In the genomic region with DNA sequence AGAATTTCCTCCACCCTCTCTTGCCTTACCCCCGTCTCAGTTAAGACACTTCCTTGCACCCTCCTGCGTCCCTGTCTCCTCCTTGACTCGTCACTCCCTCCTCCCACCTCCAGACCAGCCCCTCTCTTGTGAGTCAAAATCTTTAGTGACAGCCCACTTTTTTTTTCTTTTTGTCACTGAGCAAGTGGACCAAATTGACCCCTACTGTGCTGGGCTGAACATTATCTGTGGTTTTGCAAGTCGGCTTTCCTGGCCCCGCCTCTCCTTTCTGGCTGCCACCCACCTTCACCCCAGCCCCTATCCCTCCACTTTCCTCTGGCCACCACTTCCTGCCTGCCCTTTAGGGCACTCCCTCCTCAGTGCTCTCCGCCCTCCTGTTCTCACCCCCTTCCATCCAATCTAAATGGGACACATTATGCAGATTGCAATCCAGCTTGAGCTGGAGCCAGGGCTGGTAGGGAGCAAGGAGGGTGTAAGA, we compare ENCODE assay signal across 10 cellular contexts. TPM values are rescaled to one million over a fixed set of nuclear protein-coding genes. Genes with fewer than 3 reads are reported as not detected.
DNase-seq lines count a peak whose midpoint lies in the region; ATAC-seq and TF ChIP-seq lines count a peak whose summit lies in the region.
"Had no signal": no experiment of that assay in that cellular context is flagged by ENCODE, and none has a peak within 500 bp of the region (broad histone marks: within the 10 kb centered on the region; RNA-seq: fewer than 3 reads in every experiment).

A gene (minus strand): TSS at position 47 of the 478 bp plus-strand sequence. CDS start 246 bp downstream, outside the sequence.

- H3K4me3 ChIP-seq in coronary artery (peak within 1 kb of the TSS; percentile 32), left lung (peak within 1 kb of the TSS; percentile 3 to 14), spleen (peak within 1 kb of the TSS; percentile 31 to 70 (median 48))
- H3K4me3 ChIP-seq: Peyer's patch had no signal

- no peaks in the 10 kb centered on the region for H3K9me3 Mint-ChIP-seq in activated CD8-positive, alpha-beta T cell treated with anti-CD3 and anti-CD28 coated beads for 36 hours
- no peaks in the 10 kb centered on the region for H3K9me3 Mint-ChIP-seq in activated CD8-positive, alpha-beta T cell treated with anti-CD3 and anti-CD28 coated beads, Interleukin-2, amount 10 ng/mL, durations not matched to agents 7 days and 5 days (ENCODE audit: insufficient read depth)
- H3K9me3 Mint-ChIP-seq in glutamatergic neuron (ENCODE audit: unreplicated experiment) = peaks cover 9% of the 10 kb centered on the region
- H3K9me3 Mint-ChIP-seq in activated CD4-positive, alpha-beta T cell treated with anti-CD3 and anti-CD28 coated beads, Interleukin-2, amount 10 ng/mL, durations not matched to agents 24 days and 14 days = no peaks in the 10 kb centered on the region

- H3K27me3 ChIP-seq in left lung = peaks cover 0 to 64% of the 10 kb centered on the region in 2 donors
- peaks cover 0 to 78% (median 0%) of the 10 kb centered on the region in 7 donors for H3K27me3 ChIP-seq in spleen (replicated peaks in 1 of 7)
- H3K27me3 ChIP-seq: Peyer's patch had no signal

- peak within 1 kb of the TSS in 1 of 2 donors; percentile 7 for H3K27ac ChIP-seq in coronary artery
- peak within 1 kb of the TSS; percentile 3 to 25 for H3K27ac ChIP-seq in left lung
- peak within 1 kb of the TSS; percentile 5 to 83 (median 78) for H3K27ac ChIP-seq in spleen

- no peaks in the 10 kb centered on the region for H3K9me3 ChIP-seq in left lung
- no peaks in the 10 kb centered on the region for H3K9me3 ChIP-seq in spleen
- H3K9me3 ChIP-seq: Peyer's patch had no signal

- WGBS in spleen, 5 donors = 2 to 7% (median 4%) methylated on average over 6 of the region's 6 CpGs

- intact Hi-C loops in activated CD8-positive, alpha-beta T cell treated with anti-CD3 and anti-CD28 coated beads for 36 hours (cut with micrococcal nuclease) = no loop called here
- intact Hi-C loops in left lung (cut with DNase I) (no loop called here), spleen (cut with DNase I; ENCODE audit: low total_unique reads) (no loop called here)
- intact Hi-C loops in activated CD4-positive, alpha-beta T cell treated with anti-CD3 and anti-CD28 coated beads, Interleukin-2, amount 10 ng/mL, durations not matched to agents 24 days and 14 days (cut with micrococcal nuclease) = no loop called here

- CTCF ChIA-PET in activated CD8-positive, alpha-beta T cell treated with anti-CD3 and anti-CD28 coated beads for 36 hours (lab: Charles Lee) = no interaction called here
- CTCF ChIA-PET in activated CD8-positive, alpha-beta T cell treated with anti-CD3 and anti-CD28 coated beads, Interleukin-2, amount 10 ng/mL, durations not matched to agents 7 days and 5 days (lab: Charles Lee) = no interaction called here

- TF ChIP-seq POLR2A in spleen (IDR thresholded peaks at IDR 0.05) = peak in 1 of 3 donors; percentile 19

- H3K27ac Mint-ChIP-seq in activated CD8-positive, alpha-beta T cell treated with anti-CD3 and anti-CD28 coated beads for 36 hours = no peak within 1 kb of the TSS
- H3K27ac Mint-ChIP-seq in activated CD8-positive, alpha-beta T cell treated with anti-CD3 and anti-CD28 coated beads, Interleukin-2, amount 10 ng/mL, durations not matched to agents 7 days and 5 days = no peak within 1 kb of the TSS
- H3K27ac Mint-ChIP-seq in glutamatergic neuron (ENCODE audit: unreplicated experiment) = no peak within 1 kb of the TSS
- no peak within 1 kb of the TSS for H3K27ac Mint-ChIP-seq in activated CD4-positive, alpha-beta T cell treated with anti-CD3 and anti-CD28 coated beads, Interleukin-2, amount 10 ng/mL, durations not matched to agents 24 days and 14 days

- POLR2A ChIA-PET in activated CD8-positive, alpha-beta T cell treated with anti-CD3 and anti-CD28 coated beads for 36 hours (lab: Charles Lee) = no interaction called here
- POLR2A ChIA-PET in activated CD8-positive, alpha-beta T cell treated with anti-CD3 and anti-CD28 coated beads, Interleukin-2, amount 10 ng/mL, durations not matched to agents 7 days and 5 days (lab: Charles Lee) = no interaction called here

- H3K4me1 Mint-ChIP-seq in activated CD8-positive, alpha-beta T cell treated with anti-CD3 and anti-CD28 coated beads for 36 hours (ENCODE audit: low read depth) = peaks cover 7% of the 10 kb centered on the region
- peaks cover 7% of the 10 kb centered on the region for H3K4me1 Mint-ChIP-seq in activated CD8-positive, alpha-beta T cell treated with anti-CD3 and anti-CD28 coated beads, Interleukin-2, amount 10 ng/mL, durations not matched to agents 7 days and 5 days (ENCODE audit: low read depth)
- peaks cover 29% of the 10 kb centered on the region for H3K4me1 Mint-ChIP-seq in glutamatergic neuron (ENCODE audit: low read depth, unreplicated experiment)
- peaks cover 2% of the 10 kb centered on the region for H3K4me1 Mint-ChIP-seq in activated CD4-positive, alpha-beta T cell treated with anti-CD3 and anti-CD28 coated beads, Interleukin-2, amount 10 ng/mL, durations not matched to agents 24 days and 14 days

- peak; percentile 4 for DNase-seq in activated CD8-positive, alpha-beta T cell treated with anti-CD3 and anti-CD28 coated beads for 36 hours
- no peak for DNase-seq in activated CD8-positive, alpha-beta T cell treated with anti-CD3 and anti-CD28 coated beads, Interleukin-2, amount 10 ng/mL, durations not matched to agents 7 days and 5 days
- DNase-seq in coronary artery (ENCODE audit: low spot score) = no peak
- DNase-seq in left lung = no peak
- no peak for DNase-seq in spleen
- DNase-seq in glutamatergic neuron = no peak
- DNase-seq in activated CD4-positive, alpha-beta T cell treated with anti-CD3 and anti-CD28 coated beads, Interleukin-2, amount 10 ng/mL, durations not matched to agents 24 days and 14 days = no peak
- DNase-seq in 8988T = no peak
- DNase-seq: DMS53, Peyer's patch had no signal

- H3K36me3 ChIP-seq in left lung (no peaks in the 10 kb centered on the region), spleen (no peaks in the 10 kb centered on the region)
- H3K36me3 ChIP-seq: Peyer's patch had no signal

- H3K4me1 ChIP-seq in left lung (no peaks in the 10 kb centered on the region), spleen (peaks cover 0 to 40% (median 17%) of the 10 kb centered on the region in 6 donors)
- H3K4me1 ChIP-seq: Peyer's patch had no signal

- peaks cover 44% of the 10 kb centered on the region for H3K27me3 Mint-ChIP-seq in activated CD8-positive, alpha-beta T cell treated with anti-CD3 and anti-CD28 coated beads for 36 hours
- H3K27me3 Mint-ChIP-seq in activated CD8-positive, alpha-beta T cell treated with anti-CD3 and anti-CD28 coated beads, Interleukin-2, amount 10 ng/mL, durations not matched to agents 7 days and 5 days (ENCODE audit: low read depth) = peaks cover 52% of the 10 kb centered on the region
- peaks cover 9% of the 10 kb centered on the region for H3K27me3 Mint-ChIP-seq in glutamatergic neuron (ENCODE audit: unreplicated experiment)
- H3K27me3 Mint-ChIP-seq in activated CD4-positive, alpha-beta T cell treated with anti-CD3 and anti-CD28 coated beads, Interleukin-2, amount 10 ng/mL, durations not matched to agents 24 days and 14 days = peaks cover 44% of the 10 kb centered on the region

- ATAC-seq in activated CD8-positive, alpha-beta T cell treated with anti-CD3 and anti-CD28 coated beads for 36 hours = peak; percentile 67
- ATAC-seq in activated CD8-positive, alpha-beta T cell treated with anti-CD3 and anti-CD28 coated beads, Interleukin-2, amount 10 ng/mL, durations not matched to agents 7 days and 5 days = no peak
- no peak for ATAC-seq in left lung

- no peak for TF ChIP-seq CTCF in activated CD8-positive, alpha-beta T cell treated with anti-CD3 and anti-CD28 coated beads for 36 hours (IDR thresholded peaks at IDR 0.05)
- TF ChIP-seq CTCF in coronary artery (IDR thresholded peaks at IDR 0.05) (no peak), left lung (IDR thresholded peaks at IDR 0.05) (no peak), spleen (IDR thresholded peaks at IDR 0.05 in 8 of 11, conservative IDR thresholded peaks at IDR 0.05 in 3 of 11) (no peak), glutamatergic neuron (IDR thresholded peaks at IDR 0.05; ENCODE audit: partially characterized antibody, unreplicated experiment) (no peak)

- no peak within 1 kb of the TSS for H3K4me3 Mint-ChIP-seq in activated CD8-positive, alpha-beta T cell treated with anti-CD3 and anti-CD28 coated beads for 36 hours
- H3K4me3 Mint-ChIP-seq in activated CD8-positive, alpha-beta T cell treated with anti-CD3 and anti-CD28 coated beads, Interleukin-2, amount 10 ng/mL, durations not matched to agents 7 days and 5 days = no peak within 1 kb of the TSS
- H3K4me3 Mint-ChIP-seq in glutamatergic neuron (ENCODE audit: unreplicated experiment) = no peak within 1 kb of the TSS
- no peak within 1 kb of the TSS for H3K4me3 Mint-ChIP-seq in activated CD4-positive, alpha-beta T cell treated with anti-CD3 and anti-CD28 coated beads, Interleukin-2, amount 10 ng/mL, durations not matched to agents 24 days and 14 days

- no peaks in the 10 kb centered on the region for H3K36me3 Mint-ChIP-seq in activated CD8-positive, alpha-beta T cell treated with anti-CD3 and anti-CD28 coated beads for 36 hours (ENCODE audit: low read depth)
- H3K36me3 Mint-ChIP-seq in activated CD8-positive, alpha-beta T cell treated with anti-CD3 and anti-CD28 coated beads, Interleukin-2, amount 10 ng/mL, durations not matched to agents 7 days and 5 days (ENCODE audit: low read depth) = no peaks in the 10 kb centered on the region
- no peaks in the 10 kb centered on the region for H3K36me3 Mint-ChIP-seq in glutamatergic neuron (ENCODE audit: unreplicated experiment)
- no peaks in the 10 kb centered on the region for H3K36me3 Mint-ChIP-seq in activated CD4-positive, alpha-beta T cell treated with anti-CD3 and anti-CD28 coated beads, Interleukin-2, amount 10 ng/mL, durations not matched to agents 24 days and 14 days (ENCODE audit: low read depth)

RNA-seq across cellular contexts. Expression of the gene that starts here (rescaled TPM):
- total RNA-seq in activated CD8-positive, alpha-beta T cell treated with anti-CD3 and anti-CD28 coated beads for 36 hours = not detected
- not detected for total RNA-seq in activated CD8-positive, alpha-beta T cell treated with anti-CD3 and anti-CD28 coated beads, Interleukin-2, amount 10 ng/mL, durations not matched to agents 7 days and 5 days
- total RNA-seq in left lung (10 to 100 TPM; 11.2 to 21.9 TPM), spleen (100 to 1,000 TPM in 5 of 7 donors, 10 to 100 TPM in 2; 55.9 to 319 (median 155) TPM), glutamatergic neuron (ENCODE audit: unreplicated experiment) (0.37 TPM)
- polyA plus RNA-seq in spleen = 10 to 100 TPM in 2 of 3 donors, 1 to 10 TPM in 1; 3.0 to 38.6 (median 10.8) TPM
- total RNA-seq in activated CD4-positive, alpha-beta T cell treated with anti-CD3 and anti-CD28 coated beads, Interleukin-2, amount 10 ng/mL, durations not matched to agents 24 days and 14 days = not detected in 2 replicates

Comparison
In these comparisons a context has a peak if more than half of its experiments do, and no peak if none do; other contexts are left out.
1. Peak in DNase-seq and ATAC-seq in activated CD8-positive, alpha-beta T cell treated with anti-CD3 and anti-CD28 coated beads for 36 hours; RNA of the gene not detected or under 1 TPM.